ENCODE assay signal across 16 cellular contexts in the genomic region with DNA sequence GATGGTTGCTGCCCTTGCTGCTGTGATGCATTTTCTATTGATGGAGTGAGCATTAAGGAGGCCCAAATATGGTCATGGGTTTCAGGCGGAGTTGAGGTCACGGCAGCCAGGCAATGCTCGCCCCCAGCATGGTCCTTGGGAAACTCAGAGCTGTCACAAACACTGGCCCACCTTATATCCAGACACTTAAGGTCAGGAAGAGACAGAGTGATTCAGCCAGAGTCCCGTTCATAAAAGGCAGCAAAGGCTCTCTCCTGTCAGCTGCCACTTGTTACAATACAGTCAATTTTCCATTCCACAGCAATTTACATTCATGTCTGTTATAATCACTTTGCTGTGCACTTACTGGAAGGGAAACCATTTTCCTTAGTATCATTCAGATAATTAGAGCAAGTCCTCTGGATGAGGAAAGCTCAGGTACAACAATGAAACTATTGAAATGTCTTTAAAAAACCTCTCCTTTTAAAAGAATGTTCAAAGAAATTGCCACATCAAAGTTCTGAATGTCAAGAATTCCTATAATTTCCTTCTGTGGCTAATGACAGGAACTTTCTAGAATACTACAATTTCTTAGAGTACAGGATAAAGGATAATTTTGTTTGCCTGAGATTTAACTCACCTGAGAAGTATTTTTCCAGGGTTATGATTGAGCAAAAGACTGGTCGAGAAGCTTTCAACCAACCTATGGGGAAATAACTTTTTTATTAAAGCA. TPM values are rescaled to one million over a fixed set of nuclear protein-coding genes. Genes with fewer than 3 reads are reported as not detected.
DNase-seq lines count a peak whose midpoint lies in the region; ATAC-seq and TF ChIP-seq lines count a peak whose summit lies in the region.
"Had no signal": no experiment of that assay in that cellular context is flagged by ENCODE, and none has a peak within 500 bp of the region (broad histone marks: within the 10 kb centered on the region; RNA-seq: fewer than 3 reads in every experiment).

No MANE protein-coding gene starts in this region.

- H3K23ac ChIP-seq in IMR-90 (ENCODE audit: low read depth, low read length) = peak overlapping the region; percentile 54

- peak overlapping the region; percentile 94 for H3K4ac ChIP-seq in IMR-90 (ENCODE audit: low read depth, low read length)

- in situ Hi-C loops in IMR-90 (cut with MboI; ENCODE audit: low sequenced_read_pairs) = no loop called here

- H3K18ac ChIP-seq in IMR-90 (ENCODE audit: low read depth, low read length) = peak overlapping the region; percentile 76

- H4K91ac ChIP-seq in IMR-90 (ENCODE audit: insufficient read depth, low read depth, low read length) = peak overlapping the region; percentile 98

- peaks cover 9% of the 10 kb centered on the region for H3K9me1 ChIP-seq in IMR-90 (ENCODE audit: insufficient read depth, low read length)

- no peaks in the 10 kb centered on the region for H3K9me3 ChIP-seq in IMR-90 (ENCODE audit: control insufficient read depth, insufficient read depth, low read length)
- H3K9me3 ChIP-seq in breast epithelium = no peaks in the 10 kb centered on the region

- H3K56ac ChIP-seq in IMR-90 (ENCODE audit: extremely low read depth, insufficient read depth, low read length) = peak overlapping the region; percentile 68; the same call in 1 of the 2 replicates

- WGBS in IMR-90 (ENCODE audit: extremely low coverage in 2 of 2, insufficient read length in 1 of 2), 2 experiments = no CpG with 5 or more reads among the region's 5 CpGs

- peak overlapping the region; percentile 94 for H2BK15ac ChIP-seq in IMR-90 (ENCODE audit: low read depth, low read length)

- POLR2A ChIA-PET in IMR-90 (lab: Charles Lee; ENCODE audit: unreplicated experiment) = interaction anchor here (1.1 kb wide), 1 partner anchor 14 kb away, joined by 3 read pairs; no protein-coding TSS in a partner anchor

- peak overlapping the region; percentile 76 for H4K5ac ChIP-seq in IMR-90 (ENCODE audit: low read depth, low read length)

- peak overlapping the region; percentile 96 for H2BK20ac ChIP-seq in IMR-90 (ENCODE audit: low read depth, low read length)

- H3K27ac ChIP-seq in IMR-90 (ENCODE audit: insufficient read depth, low read length) (peak overlapping the region; percentile 68), breast epithelium (peak overlapping the region; percentile 82 to 89)

- H2BK120ac ChIP-seq in IMR-90 (ENCODE audit: low read depth, low read length) = peak overlapping the region; percentile 98

- peak; percentile 41 for ATAC-seq in IMR-90 (ENCODE audit: low read depth)
- no peak for ATAC-seq in HG03378 (IDR thresholded peaks at IDR 0.05; ENCODE audit: unreplicated experiment)

- H3K79me1 ChIP-seq in IMR-90 (ENCODE audit: low read depth in 1 of 2, low read length in 2 of 2) = no peaks in the 10 kb centered on the region

- intact Hi-C loops in IMR-90 (cut with micrococcal nuclease) (no loop called here), breast epithelium (cut with DNase I; ENCODE audit: low total_unique reads) (no loop called here)

- no peak for TF ChIP-seq RAD21 in IMR-90 (IDR thresholded peaks at IDR 0.05; ENCODE audit: low read length)

- no peak overlapping the region for H3K4me3 ChIP-seq in IMR-90 (ENCODE audit: insufficient read depth, low read depth, low read length)
- no peak overlapping the region for H3K4me3 ChIP-seq in breast epithelium

- peak overlapping the region; percentile 37 for H3K4me2 ChIP-seq in IMR-90 (ENCODE audit: low read depth, low read length)

- H3K4me1 ChIP-seq in IMR-90 (ENCODE audit: control insufficient read depth, insufficient read depth, low read length) (peaks cover 13% of the 10 kb centered on the region), breast epithelium (peaks cover 0 to 4% of the 10 kb centered on the region in 2 donors)

- H2AK5ac ChIP-seq in IMR-90 (ENCODE audit: low read depth, low read length) = peak overlapping the region; percentile 95

- no TSS peak for BruUV-seq in IMR-90 (replicated peaks; lab: Mats Ljungman, UMichigan)

- CTCF ChIA-PET in IMR-90 (lab: Yijun Ruan, JAX) = interaction anchor here (0.9 kb wide), 1 partner anchor 11 kb away, joined by 3 read pairs; no protein-coding TSS in a partner anchor

- peak overlapping the region; percentile 89 for H3K14ac ChIP-seq in IMR-90 (replicated peaks; ENCODE audit: low read depth, low read length)

- H3K27me3 ChIP-seq in IMR-90 (ENCODE audit: control insufficient read depth, insufficient read depth, low read length) (no peaks in the 10 kb centered on the region), breast epithelium (no peaks in the 10 kb centered on the region)

- peak overlapping the region; percentile 90 for H2AFZ ChIP-seq in IMR-90 (replicated peaks; ENCODE audit: low read length, poor library complexity)

- no peaks in the 10 kb centered on the region for H4K20me1 ChIP-seq in IMR-90 (ENCODE audit: insufficient read depth, low read length)

- H3K36me3 ChIP-seq in IMR-90 (ENCODE audit: control insufficient read depth, insufficient read depth, low read length) (no peaks in the 10 kb centered on the region), breast epithelium (no peaks in the 10 kb centered on the region)

- H3K9ac ChIP-seq in IMR-90 (ENCODE audit: low read depth, low read length) = peak overlapping the region; percentile 71

- dilution Hi-C loops in IMR-90 (cut with HindIII; ENCODE audit: low sequenced_read_pairs, unreplicated experiment) = no loop called here

- TF ChIP-seq CTCF in IMR-90 (conservative IDR thresholded peaks at IDR 0.05; ENCODE audit: low read depth, low read length) (no peak), breast epithelium (IDR thresholded peaks at IDR 0.05) (no peak)

- peak overlapping the region; percentile 67 for H2BK5ac ChIP-seq in IMR-90 (ENCODE audit: low read depth, low read length, poor library complexity, severe bottlenecking)

- peak overlapping the region; percentile 48 for H2AK9ac ChIP-seq in IMR-90 (replicated peaks; ENCODE audit: low read depth, low read length, poor library complexity)

- TF ChIP-seq POLR2A in IMR-90 (IDR thresholded peaks at IDR 0.05; ENCODE audit: low read depth, low read length) (no peak), breast epithelium (IDR thresholded peaks at IDR 0.05) (no peak)

- DNase-seq in A172 (ENCODE audit: low spot score) (peak; percentile 31), IMR-90 (peak; percentile 19), breast epithelium (ENCODE audit: low spot score in 2 of 2) (no peak), myocyte (ENCODE audit: low read depth) (peak; percentile 51), DMS114 treated with DMSO at 0.1 percent for 48 hours (lab: John Stamatoyannopoulos, UW; ENCODE audit: unreplicated experiment) (no peak), NCI-H2029 treated with DMSO at 0.1 percent for 48 hours (lab: John Stamatoyannopoulos, UW) (no peak), hippocampal formation (lab: John Stamatoyannopoulos, UW) (no peak)
- DNase-seq: activated CD4-positive, alpha-beta T cell treated with anti-CD3 and anti-CD28 coated beads for 48 hours; activated T-cell treated with anti-CD3 and anti-CD28 coated beads, Interleukin-2, amount 50 U/mL, for 24 hours; Calu3; glutamatergic neuron; kidney; MM.1S; NCI-H2171 treated with DMSO at 0.1 percent for 48 hours; T-helper 9 cell had no signal

- H4K8ac ChIP-seq in IMR-90 (ENCODE audit: low read depth in 2 of 2, low read length in 2 of 2) = peak overlapping the region; percentile 96 to 97

TF ChIP-seq in IMR-90, 13 proteins besides CTCF, POLR2A, EP300 and RAD21:
- TF ChIP-seq, protein P1, sequence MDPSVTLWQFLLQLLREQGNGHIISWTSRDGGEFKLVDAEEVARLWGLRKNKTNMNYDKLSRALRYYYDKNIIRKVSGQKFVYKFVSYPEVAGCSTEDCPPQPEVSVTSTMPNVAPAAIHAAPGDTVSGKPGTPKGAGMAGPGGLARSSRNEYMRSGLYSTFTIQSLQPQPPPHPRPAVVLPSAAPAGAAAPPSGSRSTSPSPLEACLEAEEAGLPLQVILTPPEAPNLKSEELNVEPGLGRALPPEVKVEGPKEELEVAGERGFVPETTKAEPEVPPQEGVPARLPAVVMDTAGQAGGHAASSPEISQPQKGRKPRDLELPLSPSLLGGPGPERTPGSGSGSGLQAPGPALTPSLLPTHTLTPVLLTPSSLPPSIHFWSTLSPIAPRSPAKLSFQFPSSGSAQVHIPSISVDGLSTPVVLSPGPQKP (IDR thresholded peaks at IDR 0.05; ENCODE audit: borderline replicate concordance, low read depth, low read length) = no peak
- no peak for TF ChIP-seq SMC3 (IDR thresholded peaks at IDR 0.05; ENCODE audit: low read depth, low read length)
- no peak for TF ChIP-seq MAZ (IDR thresholded peaks at IDR 0.05; ENCODE audit: borderline replicate concordance, low read depth, low read length)
- TF ChIP-seq MAFK (IDR thresholded peaks at IDR 0.05; ENCODE audit: low read depth, low read length) = no peak
- no peak for TF ChIP-seq USF2 (IDR thresholded peaks at IDR 0.05; ENCODE audit: low read depth, low read length)
- no peak for TF ChIP-seq CEBPB (IDR thresholded peaks at IDR 0.05; ENCODE audit: low read depth, low read length)
- TF ChIP-seq BHLHE40 (IDR thresholded peaks at IDR 0.05; ENCODE audit: low read depth, low read length) = no peak
- TF ChIP-seq RCOR1 (IDR thresholded peaks at IDR 0.05; ENCODE audit: insufficient replicate concordance, low read length) = no peak
- TF ChIP-seq RFX5 (IDR thresholded peaks at IDR 0.05; ENCODE audit: low read depth, low read length) = no peak
- TF ChIP-seq CHD1 (IDR thresholded peaks at IDR 0.05; ENCODE audit: low read depth, low read length) = no peak
- TF ChIP-seq MXI1 (IDR thresholded peaks at IDR 0.05; ENCODE audit: borderline replicate concordance, low read depth, low read length) = no peak
- no peak for TF ChIP-seq FOS (IDR thresholded peaks at IDR 0.05; ENCODE audit: low read depth, low read length)
- no peak for TF ChIP-seq NFE2L2 (IDR thresholded peaks at IDR 0.05; ENCODE audit: low read depth, low read length)

RNA-seq across cellular contexts. Expression of gene ANKRD1, which starts 14.8 kb away (rescaled TPM):
- total RNA-seq in A172 (2014; rRNA removed; shearing (Covaris generic)) = 705 and 1,018 TPM in 2 replicates
- total RNA-seq in IMR-90 (2012; rRNA removed) (10.8 and 19.4 TPM in 2 replicates), breast epithelium (under 1 TPM in 2 of 3 donors, not detected in 1; 0.32 to 0.66 TPM), myocyte (970 and 2,203 TPM in 2 replicates)
- 7.4 and 8.0 TPM in 2 replicates for polyA plus RNA-seq in IMR-90 (2012; rRNA removed)
- polyA plus RNA-seq in IMR-90 (2012; cell fraction: cytosol; rRNA removed) = 1.1 and 2.0 TPM in 2 replicates
- 1.7 and 5.4 TPM in 2 replicates for polyA plus RNA-seq in IMR-90 (2012; cell fraction: nucleus; rRNA removed; ENCODE audit: low replicate concordance)
- polyA plus RNA-seq in myocyte (2012) = 1,024 TPM
- total RNA-seq: kidney had no signal

Comparison
In these comparisons a context has a peak if more than half of its experiments do, and no peak if none do; other contexts are left out.
1. DNase-seq: peak in A172 (single experiment), IMR-90 (single experiment) and myocyte (single experiment); none in breast epithelium (0 of 2), DMS114 treated with DMSO at 0.1 percent for 48 hours (single experiment), NCI-H2029 treated with DMSO at 0.1 percent for 48 hours (single experiment) and hippocampal formation (0 of 2).
2. RNA of gene ANKRD1, which starts 14.8 kb away (total RNA-seq): 705 to 1,018 TPM in A172 and 970 to 2,203 TPM in myocyte; 10.8 to 19.4 TPM in IMR-90 and 0.32 to 0.66 TPM in breast epithelium; every median in the first group is over 10 times any median in the second.